7 cellular contexts compared by ENCODE assay signal in the genomic region with DNA sequence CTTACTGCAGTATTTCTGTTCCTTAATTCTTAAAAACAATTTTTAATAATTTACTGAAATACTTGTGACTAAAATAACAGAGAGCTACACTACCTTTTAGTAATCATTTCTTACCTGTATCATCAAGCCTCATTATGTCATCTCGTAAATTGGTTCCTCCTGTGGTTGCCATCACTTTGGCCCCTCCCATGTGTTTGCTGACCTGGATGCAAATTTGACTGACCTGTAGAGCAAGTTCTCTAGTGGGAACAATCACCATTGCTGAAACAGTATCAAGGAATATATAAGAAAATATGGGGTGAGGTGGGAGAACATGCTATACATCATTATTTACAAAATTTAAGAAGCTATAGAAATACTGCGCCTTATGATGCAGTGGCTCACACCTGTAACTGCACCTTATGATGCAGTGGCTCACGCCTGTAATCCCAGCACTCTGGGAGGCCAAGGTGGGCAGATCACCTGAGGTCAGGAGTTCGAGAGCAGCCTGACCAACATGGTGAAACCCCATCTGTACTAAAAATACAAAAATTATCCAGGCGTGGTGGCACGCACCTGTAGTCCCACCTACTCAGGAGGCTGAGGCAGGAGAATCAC. TPM values are rescaled to one million over a fixed set of nuclear protein-coding genes. Genes with fewer than 3 reads are reported as not detected.
A peak's percentile ranks its signal among the peaks of the same experiment; 100 is the strongest.
DNase-seq lines count a peak whose midpoint lies in the region; ATAC-seq and TF ChIP-seq lines count a peak whose summit lies in the region.
"Not testable (repeated sequence)": the region's sequence is repeated elsewhere in the genome, so short reads cannot be mapped to it uniquely, and the experiment has no call there.

No MANE protein-coding gene starts in this region.

- H3K36me3 Mint-ChIP-seq in CD8-positive, alpha-beta T cell, result peaks cover 84% of the 10 kb centered on the region
- H3K36me3 Mint-ChIP-seq in activated T-cell treated with anti-CD3 and anti-CD28 coated beads, Interleukin-2, amount 50 U/mL, for 24 hours (ENCODE audit: low read depth), result peaks cover 96% of the 10 kb centered on the region
- H3K36me3 Mint-ChIP-seq in immature natural killer cell, result peaks cover 8 to 44% (median 17%) of the 10 kb centered on the region in 3 donors
- peaks cover 0 to 25% (median 14%) of the 10 kb centered on the region in 5 donors for H3K36me3 Mint-ChIP-seq in naive thymus-derived CD4-positive, alpha-beta T cell
- peaks cover 30% of the 10 kb centered on the region for H3K36me3 Mint-ChIP-seq in type B pancreatic cell

- not testable (repeated sequence) for H3K27me3 ChIP-seq in CD8-positive, alpha-beta T cell (ENCODE audit: insufficient read depth, low read length); naive thymus-derived CD4-positive, alpha-beta T cell (ENCODE audit: control insufficient read depth in 2 of 2, insufficient read depth in 2 of 2, low read length in 2 of 2)

- peak; percentile 56 for ATAC-seq in CD8-positive, alpha-beta T cell
- not testable (repeated sequence) for ATAC-seq in naive thymus-derived CD4-positive, alpha-beta T cell

- not testable (repeated sequence) for H3K27ac ChIP-seq in CD8-positive, alpha-beta T cell (ENCODE audit: low read depth, low read length)
- H3K27ac ChIP-seq in naive thymus-derived CD4-positive, alpha-beta T cell (ENCODE audit: low read depth, low read length), result peak overlapping the region; percentile 7

- not testable (repeated sequence) for H3K4me3 ChIP-seq in CD8-positive, alpha-beta T cell (ENCODE audit: low read depth, low read length); LNCaP clone FGC (ENCODE audit: low read depth, low read length); naive thymus-derived CD4-positive, alpha-beta T cell (ENCODE audit: low read length)

- peaks cover 61% of the 10 kb centered on the region for H3K36me3 ChIP-seq in CD8-positive, alpha-beta T cell (ENCODE audit: insufficient read depth, low read length)
- peaks cover 14 to 78% (median 28%) of the 10 kb centered on the region in 3 experiments for H3K36me3 ChIP-seq in naive thymus-derived CD4-positive, alpha-beta T cell (ENCODE audit: control insufficient read depth in 2 of 3, insufficient read depth in 3 of 3, low read length in 3 of 3)

- H3K27me3 Mint-ChIP-seq in CD8-positive, alpha-beta T cell (ENCODE audit: low read depth); activated T-cell treated with anti-CD3 and anti-CD28 coated beads, Interleukin-2, amount 50 U/mL, for 24 hours; immature natural killer cell (ENCODE audit: low read depth in 3 of 3); naive thymus-derived CD4-positive, alpha-beta T cell; type B pancreatic cell: not testable (repeated sequence)

- peaks cover 15% of the 10 kb centered on the region for H3K4me1 ChIP-seq in CD8-positive, alpha-beta T cell (ENCODE audit: insufficient read depth, low read length)
- peaks cover 1 to 17% of the 10 kb centered on the region in 2 donors for H3K4me1 ChIP-seq in naive thymus-derived CD4-positive, alpha-beta T cell (ENCODE audit: control insufficient read depth in 2 of 2, insufficient read depth in 2 of 2, low read length in 2 of 2)

- not testable (repeated sequence) for H3K4me3 Mint-ChIP-seq in CD8-positive, alpha-beta T cell; activated T-cell treated with anti-CD3 and anti-CD28 coated beads, Interleukin-2, amount 50 U/mL, for 24 hours; type B pancreatic cell
- H3K4me3 Mint-ChIP-seq in immature natural killer cell, result peak overlapping the region in 2 of 5 donors; percentile 3 to 20
- peak overlapping the region in 2 of 10 donors; percentile 16 to 51 for H3K4me3 Mint-ChIP-seq in naive thymus-derived CD4-positive, alpha-beta T cell

- H3K9me3 ChIP-seq in CD8-positive, alpha-beta T cell (ENCODE audit: low read length); naive thymus-derived CD4-positive, alpha-beta T cell (ENCODE audit: control insufficient read depth in 2 of 3, low read length in 3 of 3): not testable (repeated sequence)

- CTCF ChIA-PET in CD8-positive, alpha-beta T cell (lab: Charles Lee), result interaction anchor here (0.7 to 7.5 kb wide), 4 partner anchors 35 to 130 kb away, joined by 3 to 56 read pairs (median 3); no protein-coding TSS in a partner anchor
- CTCF ChIA-PET in naive thymus-derived CD4-positive, alpha-beta T cell (lab: Charles Lee), result interaction anchor here (0.6 to 1.3 kb wide), 3 partner anchors 21 to 180 kb away, joined by 3 to 4 read pairs (median 3); no protein-coding TSS in a partner anchor

- not testable (repeated sequence) for H3K9me3 Mint-ChIP-seq in CD8-positive, alpha-beta T cell; activated T-cell treated with anti-CD3 and anti-CD28 coated beads, Interleukin-2, amount 50 U/mL, for 24 hours; immature natural killer cell; naive thymus-derived CD4-positive, alpha-beta T cell; type B pancreatic cell

- intact Hi-C loops in CD8-positive, alpha-beta T cell (cut with DNase I, micrococcal nuclease); naive thymus-derived CD4-positive, alpha-beta T cell (cut with micrococcal nuclease): not testable (repeated sequence)

- TF ChIP-seq CTCF in CD8-positive, alpha-beta T cell (IDR thresholded peaks at IDR 0.05); LNCaP clone FGC (IDR thresholded peaks at IDR 0.05; ENCODE audit: control insufficient read depth, extremely low read depth, insufficient read depth): not testable (repeated sequence)
- TF ChIP-seq CTCF in GM12873 (IDR thresholded peaks at IDR 0.05; ENCODE audit: insufficient read depth, low read depth, low read length, missing control alignments), result peak; percentile 3
- peak; percentile 23 for TF ChIP-seq CTCF in type B pancreatic cell (conservative IDR thresholded peaks at IDR 0.05)

- peak overlapping the region; percentile 68 for H3K27ac Mint-ChIP-seq in CD8-positive, alpha-beta T cell
- H3K27ac Mint-ChIP-seq in activated T-cell treated with anti-CD3 and anti-CD28 coated beads, Interleukin-2, amount 50 U/mL, for 24 hours, result peak overlapping the region; percentile 35
- H3K27ac Mint-ChIP-seq in immature natural killer cell, result peak overlapping the region in 4 of 6 donors; percentile 16 to 74 (median 56)
- H3K27ac Mint-ChIP-seq in naive thymus-derived CD4-positive, alpha-beta T cell, result peak overlapping the region in 5 of 9 donors; percentile 3 to 82 (median 72)
- not testable (repeated sequence) for H3K27ac Mint-ChIP-seq in type B pancreatic cell

- peaks cover 45% of the 10 kb centered on the region for H3K4me1 Mint-ChIP-seq in CD8-positive, alpha-beta T cell (ENCODE audit: low read depth)
- peaks cover 24% of the 10 kb centered on the region for H3K4me1 Mint-ChIP-seq in activated T-cell treated with anti-CD3 and anti-CD28 coated beads, Interleukin-2, amount 50 U/mL, for 24 hours (ENCODE audit: low read depth)
- peaks cover 32 to 60% of the 10 kb centered on the region in 2 donors for H3K4me1 Mint-ChIP-seq in immature natural killer cell
- peaks cover 11 to 66% (median 42%) of the 10 kb centered on the region in 7 donors for H3K4me1 Mint-ChIP-seq in naive thymus-derived CD4-positive, alpha-beta T cell
- not testable (repeated sequence) for H3K4me1 Mint-ChIP-seq in type B pancreatic cell (ENCODE audit: unreplicated experiment)

- DNase-seq in CD8-positive, alpha-beta T cell; activated T-cell treated with anti-CD3 and anti-CD28 coated beads, Interleukin-2, amount 50 U/mL, for 24 hours; immature natural killer cell; naive thymus-derived CD4-positive, alpha-beta T cell; type B pancreatic cell (ENCODE audit: extremely low spot score, unreplicated experiment): not testable (repeated sequence)
- DNase-seq in LNCaP clone FGC (ENCODE audit: low read depth), result peak; percentile 89

- POLR2A ChIA-PET in CD8-positive, alpha-beta T cell (lab: Charles Lee), result not testable (repeated sequence)
- POLR2A ChIA-PET in naive thymus-derived CD4-positive, alpha-beta T cell (lab: Charles Lee), result interaction anchor here (0.6 to 1.4 kb wide), 3 partner anchors 42 to 160 kb away, joined by 3 read pairs; no protein-coding TSS in a partner anchor

RNA-seq across cellular contexts. Expression of gene DDX6, which starts 25.8 kb away (rescaled TPM):
- 100 to 1,000 TPM; 409 TPM for total RNA-seq in CD8-positive, alpha-beta T cell
- 100 to 1,000 TPM in 1 of 3 donors, 10 to 100 TPM in 2; 61.4 to 124 (median 90.2) TPM for polyA plus RNA-seq in immature natural killer cell
- 100 to 1,000 TPM; 154 to 346 (median 272) TPM for total RNA-seq in naive thymus-derived CD4-positive, alpha-beta T cell
- polyA plus RNA-seq in naive thymus-derived CD4-positive, alpha-beta T cell, result 100 to 1,000 TPM; 118 to 142 TPM
- 146 and 183 TPM in 2 replicates for total RNA-seq in type B pancreatic cell (ENCODE audit: low replicate concordance)
